In genomic region chr15:90873998-90874605, GRCh38 we compare ENCODE assay signal across 8 cellular contexts. TPM values are rescaled to one million over a fixed set of nuclear protein-coding genes. Genes with fewer than 3 reads are reported as not detected.
DNase-seq lines count a peak whose midpoint lies in the region; ATAC-seq and TF ChIP-seq lines count a peak whose summit lies in the region.

No MANE protein-coding gene starts in this region.

- peak overlapping the region; percentile 94 for H3K4me3 Mint-ChIP-seq in natural killer cell treated with Interleukin-12 subunit alpha and Interleukin-12 subunit beta and Interleukin-15 and Interleukin-18, amount 100 ng/mL, for 72 hours
- no peak overlapping the region for H3K4me3 Mint-ChIP-seq in CD8-positive, alpha-beta T cell

- CTCF ChIA-PET in CD8-positive, alpha-beta T cell (lab: Charles Lee): interaction anchor here (1.0 to 1.6 kb wide), 4 partner anchors 12 to 226 kb away, joined by 3 to 8 read pairs (median 5); partner anchors contain the start of gene MAN2A2

- peak in 1 of 2 donors; percentile 20 for ATAC-seq in natural killer cell treated with Interleukin-12 subunit alpha and Interleukin-12 subunit beta and Interleukin-15 and Interleukin-18, amount 100 ng/mL, for 72 hours
- no peak for ATAC-seq in GM18517 (IDR thresholded peaks at IDR 0.05; ENCODE audit: unreplicated experiment)
- ATAC-seq in CD8-positive, alpha-beta T cell: no peak

- peaks cover 15% of the 10 kb centered on the region for H3K36me3 ChIP-seq in CD8-positive, alpha-beta T cell (ENCODE audit: insufficient read depth, low read length)

- no peaks in the 10 kb centered on the region for H3K27me3 Mint-ChIP-seq in natural killer cell treated with Interleukin-12 subunit alpha and Interleukin-12 subunit beta and Interleukin-15 and Interleukin-18, amount 100 ng/mL, for 72 hours
- H3K27me3 Mint-ChIP-seq in CD8-positive, alpha-beta T cell (ENCODE audit: low read depth): no peaks in the 10 kb centered on the region

- peaks cover 17% of the 10 kb centered on the region for H3K36me3 Mint-ChIP-seq in natural killer cell treated with Interleukin-12 subunit alpha and Interleukin-12 subunit beta and Interleukin-15 and Interleukin-18, amount 100 ng/mL, for 72 hours
- peaks cover 36% of the 10 kb centered on the region for H3K36me3 Mint-ChIP-seq in CD8-positive, alpha-beta T cell

- intact Hi-C loops in CD8-positive, alpha-beta T cell (cut with DNase I, micrococcal nuclease): loop anchor here (5.0 kb wide), 3 partner anchors 57 to 227 kb away; partner anchors contain the start of gene BLM (in 1 of the 2)

- H3K4me1 Mint-ChIP-seq in natural killer cell treated with Interleukin-12 subunit alpha and Interleukin-12 subunit beta and Interleukin-15 and Interleukin-18, amount 100 ng/mL, for 72 hours (ENCODE audit: low read depth in 2 of 2): peaks cover 48 to 49% of the 10 kb centered on the region in 2 donors
- H3K4me1 Mint-ChIP-seq in CD8-positive, alpha-beta T cell (ENCODE audit: low read depth): peaks cover 34% of the 10 kb centered on the region

- TF ChIP-seq CTCF in CD8-positive, alpha-beta T cell (IDR thresholded peaks at IDR 0.05): no peak

- H3K27me3 ChIP-seq in CD8-positive, alpha-beta T cell (ENCODE audit: insufficient read depth, low read length): no peaks in the 10 kb centered on the region

- POLR2A ChIA-PET in CD8-positive, alpha-beta T cell (lab: Charles Lee): interaction anchor here (1.0 to 1.4 kb wide), 3 partner anchors 23 to 36 kb away, joined by 3 to 4 read pairs (median 3); partner anchors contain the start of gene MAN2A2

- H3K27ac Mint-ChIP-seq in natural killer cell treated with Interleukin-12 subunit alpha and Interleukin-12 subunit beta and Interleukin-15 and Interleukin-18, amount 100 ng/mL, for 72 hours: peak overlapping the region; percentile 96 to 98
- H3K27ac Mint-ChIP-seq in CD8-positive, alpha-beta T cell: no peak overlapping the region

- no peak overlapping the region for H3K27ac ChIP-seq in CD8-positive, alpha-beta T cell (ENCODE audit: low read depth, low read length)

- H3K9me3 ChIP-seq in CD8-positive, alpha-beta T cell (ENCODE audit: low read length): no peaks in the 10 kb centered on the region

- DNase-seq in Caki2 (ENCODE audit: low read depth) (peak; percentile 64), NCI-H146 (lab: John Stamatoyannopoulos, UW) (peak; percentile 85), T47D (ENCODE audit: low read depth in 1 of 2, low spot score in 1 of 2) (peak; percentile 44 to 57), cerebellum (ENCODE audit: low spot score) (no peak), NOMO-1 treated with DMSO at 0.1 percent for 48 hours (lab: John Stamatoyannopoulos, UW; ENCODE audit: unreplicated experiment) (no peak)
- DNase-seq in natural killer cell treated with Interleukin-12 subunit alpha and Interleukin-12 subunit beta and Interleukin-15 and Interleukin-18, amount 100 ng/mL, for 72 hours (ENCODE audit: low spot score): no peak
- DNase-seq in CD8-positive, alpha-beta T cell: no peak

- H3K9me3 Mint-ChIP-seq in natural killer cell treated with Interleukin-12 subunit alpha and Interleukin-12 subunit beta and Interleukin-15 and Interleukin-18, amount 100 ng/mL, for 72 hours: no peaks in the 10 kb centered on the region
- no peaks in the 10 kb centered on the region for H3K9me3 Mint-ChIP-seq in CD8-positive, alpha-beta T cell

- H3K4me3 ChIP-seq in CD8-positive, alpha-beta T cell (ENCODE audit: low read depth, low read length): no peak overlapping the region

- peaks cover 37% of the 10 kb centered on the region for H3K4me1 ChIP-seq in CD8-positive, alpha-beta T cell (ENCODE audit: insufficient read depth, low read length)

- in situ Hi-C loops in Caki2 (cut with HindIII; ENCODE audit: low pct_unique_long_range_greater_than_20kb, low sequenced_read_pairs): no loop called here
- in situ Hi-C loops in T47D (cut with HindIII; ENCODE audit: low pct_unique_long_range_greater_than_20kb, low sequenced_read_pairs): no loop called here

RNA-seq across cellular contexts. Expression of gene FURIN, which starts 5.7 kb away (rescaled TPM):
- total RNA-seq in Caki2 (2014; rRNA removed; shearing (Covaris generic); ENCODE audit: low replicate concordance): 26.1 and 29.7 TPM in 2 replicates
- 100 to 1,000 TPM; 528 to 679 TPM for total RNA-seq in natural killer cell treated with Interleukin-12 subunit alpha and Interleukin-12 subunit beta and Interleukin-15 and Interleukin-18, amount 100 ng/mL, for 72 hours
- 100 to 1,000 TPM; 130 to 147 TPM for total RNA-seq in CD8-positive, alpha-beta T cell
- 11.3 TPM for total RNA-seq in cerebellum

RNA-seq across cellular contexts. Expression of gene FES, which starts 10.2 kb away (rescaled TPM):
- not detected in 2 replicates for total RNA-seq in Caki2 (2014; rRNA removed; shearing (Covaris generic); ENCODE audit: low replicate concordance)
- 100 to 1,000 TPM; 139 to 140 TPM for total RNA-seq in natural killer cell treated with Interleukin-12 subunit alpha and Interleukin-12 subunit beta and Interleukin-15 and Interleukin-18, amount 100 ng/mL, for 72 hours
- 1 to 10 TPM; 4.9 to 6.8 TPM for total RNA-seq in CD8-positive, alpha-beta T cell
- 10.2 TPM for total RNA-seq in cerebellum

RNA-seq across cellular contexts. Expression of gene MAN2A2, which starts 29.0 kb away (rescaled TPM):
- 17.7 and 28.0 TPM in 2 replicates for total RNA-seq in Caki2 (2014; rRNA removed; shearing (Covaris generic); ENCODE audit: low replicate concordance)
- total RNA-seq in natural killer cell treated with Interleukin-12 subunit alpha and Interleukin-12 subunit beta and Interleukin-15 and Interleukin-18, amount 100 ng/mL, for 72 hours: 100 to 1,000 TPM; 172 to 244 TPM
- total RNA-seq in CD8-positive, alpha-beta T cell: 100 to 1,000 TPM; 162 to 172 TPM
- 51.9 TPM for total RNA-seq in cerebellum

RNA-seq across cellular contexts. Expression of gene HDDC3, which starts 58.2 kb away (rescaled TPM):
- total RNA-seq in Caki2 (2014; rRNA removed; shearing (Covaris generic); ENCODE audit: low replicate concordance): 23.9 and 38.5 TPM in 2 replicates
- 10 to 100 TPM; 23.4 to 30.5 TPM for total RNA-seq in natural killer cell treated with Interleukin-12 subunit alpha and Interleukin-12 subunit beta and Interleukin-15 and Interleukin-18, amount 100 ng/mL, for 72 hours
- 1 to 10 TPM; 5.1 to 6.0 TPM for total RNA-seq in CD8-positive, alpha-beta T cell
- 8.5 TPM for total RNA-seq in cerebellum

Comparison
In these comparisons a context has a peak if more than half of its experiments do, and no peak if none do; other contexts are left out.
1. DNase-seq: peak in Caki2 (single experiment), NCI-H146 (single experiment) and T47D (2 of 2); none in natural killer cell treated with Interleukin-12 subunit alpha and Interleukin-12 subunit beta and Interleukin-15 and Interleukin-18, amount 100 ng/mL, for 72 hours (single experiment), CD8-positive, alpha-beta T cell (0 of 7), cerebellum (single experiment) and NOMO-1 treated with DMSO at 0.1 percent for 48 hours (single experiment).
2. RNA of gene FES, which starts 10.2 kb away (total RNA-seq): 139 to 140 TPM in natural killer cell treated with Interleukin-12 subunit alpha and Interleukin-12 subunit beta and Interleukin-15 and Interleukin-18, amount 100 ng/mL, for 72 hours; 10.2 TPM in cerebellum (single experiment), 4.9 to 6.8 TPM in CD8-positive, alpha-beta T cell and not detected in Caki2; every median in the first group is over 10 times any median in the second.